Comparison of ENCODE assay signal across 1 cellular context in genomic region chr4:124018383-124019317, GRCh38.
A peak's percentile ranks its signal among the peaks of the same experiment; 100 is the strongest.
TF ChIP-seq lines count a peak whose summit lies in the region.

No MANE protein-coding gene starts in this region.

TF ChIP-seq in HepG2, 621 proteins besides CTCF, POLR2A, EP300 and RAD21 (continued from another document):
- TF ChIP-seq RERE (CRISPR knock-in tag; IDR thresholded peaks at IDR 0.05; ENCODE audit: low read depth) (no peak), MAF1 (CRISPR knock-in tag; IDR thresholded peaks at IDR 0.05; ENCODE audit: borderline replicate concordance) (no peak), SNAPC2 (CRISPR knock-in tag; IDR thresholded peaks at IDR 0.05) (no peak), ZNF674 (CRISPR knock-in tag; IDR thresholded peaks at IDR 0.05; ENCODE audit: low read depth) (no peak), GMEB1 (CRISPR knock-in tag; IDR thresholded peaks at IDR 0.05; ENCODE audit: borderline replicate concordance) (no peak), AKAP8 (CRISPR knock-in tag; IDR thresholded peaks at IDR 0.05) (no peak), AGO2 (optimal IDR thresholded peaks at IDR 0.05; ENCODE audit: low read depth, low read length) (no peak), ZMYM4 (CRISPR knock-in tag; IDR thresholded peaks at IDR 0.05) (peak; percentile 61), ZNF562 (CRISPR knock-in tag; IDR thresholded peaks at IDR 0.05; ENCODE audit: borderline replicate concordance) (no peak), ZNF709 (CRISPR knock-in tag; IDR thresholded peaks at IDR 0.05) (no peak), HNF1B (CRISPR knock-in tag; IDR thresholded peaks at IDR 0.05) (no peak), PHF20 (CRISPR knock-in tag; IDR thresholded peaks at IDR 0.05) (no peak), ZKSCAN1 (IDR thresholded peaks at IDR 0.05; ENCODE audit: low read length) (no peak), ZNF263 (CRISPR knock-in tag; IDR thresholded peaks at IDR 0.05) (no peak), GABPA (IDR thresholded peaks at IDR 0.05; ENCODE audit: low read depth, low read length) (no peak), GABPA (CRISPR knock-in tag; IDR thresholded peaks at IDR 0.05; ENCODE audit: low read depth) (peak; percentile 63), ZNF512 (CRISPR knock-in tag; IDR thresholded peaks at IDR 0.05) (peak; percentile 80), ZSCAN22 (CRISPR knock-in tag; IDR thresholded peaks at IDR 0.05) (no peak), HCFC1 (IDR thresholded peaks at IDR 0.05; ENCODE audit: low read depth, low read length) (no peak), SALL1 (CRISPR knock-in tag; IDR thresholded peaks at IDR 0.05) (peak; percentile 42; the same call in 1 of the 2 replicates), HBP1 (CRISPR knock-in tag; IDR thresholded peaks at IDR 0.05; ENCODE audit: low read depth) (no peak), ZNF782 (CRISPR knock-in tag; IDR thresholded peaks at IDR 0.05; ENCODE audit: borderline replicate concordance) (no peak), E2F2 (CRISPR knock-in tag; IDR thresholded peaks at IDR 0.05; ENCODE audit: borderline replicate concordance) (no peak), FUBP1 (CRISPR knock-in tag; IDR thresholded peaks at IDR 0.05; ENCODE audit: borderline replicate concordance) (no peak), ZNF768 (CRISPR knock-in tag; IDR thresholded peaks at IDR 0.05) (no peak), ZNF44 (CRISPR knock-in tag; IDR thresholded peaks at IDR 0.05) (no peak), TGIF2 (CRISPR knock-in tag; IDR thresholded peaks at IDR 0.05) (no peak), ZNF644 (CRISPR knock-in tag; IDR thresholded peaks at IDR 0.05; ENCODE audit: low read depth) (0 out of 2 replicates have a peak, but pooled peaks have one; percentile 8), JUN (CRISPR knock-in tag; IDR thresholded peaks at IDR 0.05) (no peak), ZNF777 (CRISPR knock-in tag; IDR thresholded peaks at IDR 0.05) (no peak), ZSCAN5A (CRISPR knock-in tag; IDR thresholded peaks at IDR 0.05; ENCODE audit: borderline replicate concordance) (no peak), MTA3 (CRISPR knock-in tag; IDR thresholded peaks at IDR 0.05) (no peak), POLR2G (IDR thresholded peaks at IDR 0.05; ENCODE audit: low read depth, low read length) (no peak), KDM5B (CRISPR knock-in tag; IDR thresholded peaks at IDR 0.05; ENCODE audit: borderline replicate concordance) (no peak), ZNF234 (CRISPR knock-in tag; conservative IDR thresholded peaks at IDR 0.05) (no peak), NFATC3 (CRISPR knock-in tag; IDR thresholded peaks at IDR 0.05) (no peak), CREBL2 (CRISPR knock-in tag; IDR thresholded peaks at IDR 0.05; ENCODE audit: borderline replicate concordance) (no peak), ZNF724P (CRISPR knock-in tag; IDR thresholded peaks at IDR 0.05; ENCODE audit: borderline replicate concordance) (no peak), ZNF598 (CRISPR knock-in tag; IDR thresholded peaks at IDR 0.05; ENCODE audit: borderline replicate concordance) (no peak), CENPT (CRISPR knock-in tag; IDR thresholded peaks at IDR 0.05; ENCODE audit: low read depth) (no peak), HNRNPK (IDR thresholded peaks at IDR 0.05; ENCODE audit: low read depth, low read length, poor library complexity, severe bottlenecking) (no peak), MTF2 (CRISPR knock-in tag; IDR thresholded peaks at IDR 0.05; ENCODE audit: borderline replicate concordance) (no peak), HNF4A (CRISPR knock-in tag; IDR thresholded peaks at IDR 0.05) (peak; percentile 57), RCOR2 (CRISPR knock-in tag; IDR thresholded peaks at IDR 0.05) (no peak), HMG20B (CRISPR knock-in tag; conservative IDR thresholded peaks at IDR 0.05) (no peak), CBX2 (IDR thresholded peaks at IDR 0.05; ENCODE audit: low read depth, low read length) (no peak), CBX2 (CRISPR knock-in tag; IDR thresholded peaks at IDR 0.05; ENCODE audit: low read depth) (no peak)
TF ChIP-seq in HepG2: peak in this region for 7.
